1 cellular context compared by ENCODE assay signal in genomic region chr2:202375006-202375610, GRCh38.
TF ChIP-seq lines count a peak whose summit lies in the region.

No MANE protein-coding gene starts in this region.

TF ChIP-seq in IMR-90, 13 proteins besides CTCF, POLR2A, EP300 and RAD21:
- TF ChIP-seq MAFK (IDR thresholded peaks at IDR 0.05; ENCODE audit: low read depth, low read length) = no peak
- TF ChIP-seq SMC3 (IDR thresholded peaks at IDR 0.05; ENCODE audit: low read depth, low read length) = no peak
- no peak for TF ChIP-seq MXI1 (IDR thresholded peaks at IDR 0.05; ENCODE audit: borderline replicate concordance, low read depth, low read length)
- TF ChIP-seq FOS (IDR thresholded peaks at IDR 0.05; ENCODE audit: low read depth, low read length) = no peak
- no peak for TF ChIP-seq CHD1 (IDR thresholded peaks at IDR 0.05; ENCODE audit: low read depth, low read length)
- TF ChIP-seq RFX5 (IDR thresholded peaks at IDR 0.05; ENCODE audit: low read depth, low read length) = no peak
- no peak for TF ChIP-seq MAZ (IDR thresholded peaks at IDR 0.05; ENCODE audit: borderline replicate concordance, low read depth, low read length)
- no peak for TF ChIP-seq RCOR1 (IDR thresholded peaks at IDR 0.05; ENCODE audit: insufficient replicate concordance, low read length)
